Comparison of ENCODE assay signal across 8 cellular contexts in the genomic region with DNA sequence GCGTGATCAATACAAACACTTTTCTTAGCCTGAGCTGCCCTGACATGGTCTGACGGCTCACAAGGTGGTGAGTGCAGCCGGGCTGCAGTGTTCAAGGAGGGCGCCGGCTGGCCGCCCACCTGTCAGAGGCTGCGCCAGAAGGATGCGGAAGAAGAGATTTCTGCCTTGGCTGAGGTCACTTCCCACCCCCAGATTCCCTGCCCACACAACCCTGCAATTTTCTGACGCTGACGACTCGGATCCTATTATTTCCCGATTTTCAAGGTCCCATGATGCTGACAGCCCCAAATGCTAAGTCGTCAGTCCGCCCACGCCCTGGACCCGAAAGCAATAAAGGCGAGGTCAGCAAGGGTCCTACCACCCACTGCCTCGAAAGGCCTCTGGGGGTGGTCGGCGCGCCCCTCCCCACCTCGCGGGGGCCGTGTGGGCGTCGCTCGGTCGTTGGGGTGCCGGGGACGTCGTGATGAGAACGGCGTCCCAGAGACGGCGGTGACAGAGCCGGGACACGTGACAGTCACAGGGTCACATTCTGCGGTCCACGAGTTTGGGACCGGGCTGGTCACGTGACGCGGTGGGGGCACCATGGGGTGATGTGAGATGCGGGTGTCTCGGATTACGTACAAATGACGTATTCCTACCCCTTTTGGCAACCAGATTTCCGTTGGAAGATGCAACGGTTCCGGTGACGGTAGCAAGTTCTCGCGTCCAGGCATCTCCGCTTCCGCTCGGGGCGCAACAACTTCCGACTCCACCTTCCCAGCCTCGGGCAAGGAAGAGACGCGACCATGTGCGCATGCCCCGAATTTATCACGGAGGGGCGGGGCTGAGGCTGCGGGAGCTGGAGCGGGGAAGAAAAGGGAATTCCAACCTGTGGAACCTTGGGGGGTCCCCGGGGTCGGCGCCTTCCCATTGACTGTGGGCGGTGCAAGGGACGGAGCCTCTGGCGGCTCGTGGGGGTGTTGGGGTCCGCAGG. TPM values are rescaled to one million over a fixed set of nuclear protein-coding genes. Genes with fewer than 3 reads are reported as not detected.
DNase-seq lines count a peak whose midpoint lies in the region; ATAC-seq and TF ChIP-seq lines count a peak whose summit lies in the region.

A gene with protein sequence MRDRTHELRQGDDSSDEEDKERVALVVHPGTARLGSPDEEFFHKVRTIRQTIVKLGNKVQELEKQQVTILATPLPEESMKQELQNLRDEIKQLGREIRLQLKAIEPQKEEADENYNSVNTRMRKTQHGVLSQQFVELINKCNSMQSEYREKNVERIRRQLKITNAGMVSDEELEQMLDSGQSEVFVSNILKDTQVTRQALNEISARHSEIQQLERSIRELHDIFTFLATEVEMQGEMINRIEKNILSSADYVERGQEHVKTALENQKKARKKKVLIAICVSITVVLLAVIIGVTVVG (plus strand): TSS at position 823 of the 973 bp plus-strand sequence. CDS start 248 bp downstream, outside the sequence.

- peak within 1 kb of the TSS; percentile 86 for H3K4me2 ChIP-seq in BLaER1

- intact Hi-C loops in dendritic cell treated with granulocyte-macrophage colony-stimulating factor and Interleukin-4, amounts not matched to agents 40 ng/mL and 50 ng/mL, for 4 days (cut with micrococcal nuclease) = loop anchor here (1.0 to 2.0 kb wide), 4 partner anchors 36 to 76 kb away; partner anchors contain the start of genes SETD1A, VKORC1, ZNF646 and ZNF668
- intact Hi-C loops in left lung (cut with DNase I) = no loop called here

- H3K4me1 ChIP-seq in BLaER1 = peaks cover 18% of the 10 kb centered on the region
- peaks cover 8 to 39% of the 10 kb centered on the region in 2 donors for H3K4me1 ChIP-seq in left lung

- ATAC-seq in GM19351 (IDR thresholded peaks at IDR 0.05; ENCODE audit: unreplicated experiment) (peak; percentile 76), HG03521 (IDR thresholded peaks at IDR 0.05; ENCODE audit: unreplicated experiment) (peak; percentile 78), left lung (peak; percentile 95)

- peak within 1 kb of the TSS; percentile 87 for H3K9ac ChIP-seq in BLaER1

- H3K4me3 ChIP-seq in BLaER1 = peak within 1 kb of the TSS; percentile 95
- peak within 1 kb of the TSS; percentile 76 to 100 for H3K4me3 ChIP-seq in left lung

- no peaks in the 10 kb centered on the region for H3K27me3 Mint-ChIP-seq in dendritic cell treated with granulocyte-macrophage colony-stimulating factor and Interleukin-4, amounts not matched to agents 40 ng/mL and 50 ng/mL, for 4 days

- no peak for TF ChIP-seq CTCF in left lung (IDR thresholded peaks at IDR 0.05)

- peak within 1 kb of the TSS; percentile 98 for H3K4me3 Mint-ChIP-seq in dendritic cell treated with granulocyte-macrophage colony-stimulating factor and Interleukin-4, amounts not matched to agents 40 ng/mL and 50 ng/mL, for 4 days

- H3K9me3 ChIP-seq in BLaER1 = no peaks in the 10 kb centered on the region
- H3K9me3 ChIP-seq in left lung = no peaks in the 10 kb centered on the region

- peaks cover 53% of the 10 kb centered on the region for H3K36me3 Mint-ChIP-seq in dendritic cell treated with granulocyte-macrophage colony-stimulating factor and Interleukin-4, amounts not matched to agents 40 ng/mL and 50 ng/mL, for 4 days (ENCODE audit: low read depth)

- peak; percentile 89 for DNase-seq in NCI-H748 (lab: John Stamatoyannopoulos, UW; ENCODE audit: unreplicated experiment)
- DNase-seq in activated CD4-positive, alpha-beta T cell treated with anti-CD3 and anti-CD28 coated beads, Interleukin-2, amount 50 U/mL, for 24 hours (ENCODE audit: low read depth in 1 of 2, low spot score in 1 of 2) = peak; percentile 95 to 96
- DNase-seq in left lung = peak; percentile 99
- peak; percentile 94 to 98 for DNase-seq in stimulated activated CD4-positive, alpha-beta T cell treated with anti-CD3 and anti-CD28 coated beads, Interleukin-2, amount 100 ng/mL, for 48 hours

- peak within 1 kb of the TSS; percentile 99 for H3K27ac Mint-ChIP-seq in dendritic cell treated with granulocyte-macrophage colony-stimulating factor and Interleukin-4, amounts not matched to agents 40 ng/mL and 50 ng/mL, for 4 days

- H3K9me3 Mint-ChIP-seq in dendritic cell treated with granulocyte-macrophage colony-stimulating factor and Interleukin-4, amounts not matched to agents 40 ng/mL and 50 ng/mL, for 4 days = no peaks in the 10 kb centered on the region

- no peaks in the 10 kb centered on the region for H3K27me3 ChIP-seq in BLaER1
- no peaks in the 10 kb centered on the region for H3K27me3 ChIP-seq in left lung

- H3K36me3 ChIP-seq in BLaER1 (peaks cover 26% of the 10 kb centered on the region), left lung (peaks cover 0 to 28% of the 10 kb centered on the region in 2 donors)

- H3K27ac ChIP-seq in BLaER1 (peak within 1 kb of the TSS; percentile 92), left lung (peak within 1 kb of the TSS; percentile 93 to 98)

- H4K20me1 ChIP-seq in BLaER1 = peaks cover 11% of the 10 kb centered on the region

- H3K4me1 Mint-ChIP-seq in dendritic cell treated with granulocyte-macrophage colony-stimulating factor and Interleukin-4, amounts not matched to agents 40 ng/mL and 50 ng/mL, for 4 days (ENCODE audit: low read depth) = peaks cover 62% of the 10 kb centered on the region

RNA-seq across cellular contexts. Expression of the gene that starts here (rescaled TPM):
- total RNA-seq in left lung = 10 to 100 TPM; 65.4 to 84.8 TPM

Comparison
In these comparisons a context has a peak if more than half of its experiments do, and no peak if none do; other contexts are left out.
1. Peak in every context shown above with its lines: DNase-seq, ATAC-seq, H3K4me3 ChIP-seq and H3K27ac ChIP-seq.